ENCODE assay signal across 9 cellular contexts in the genomic region with DNA sequence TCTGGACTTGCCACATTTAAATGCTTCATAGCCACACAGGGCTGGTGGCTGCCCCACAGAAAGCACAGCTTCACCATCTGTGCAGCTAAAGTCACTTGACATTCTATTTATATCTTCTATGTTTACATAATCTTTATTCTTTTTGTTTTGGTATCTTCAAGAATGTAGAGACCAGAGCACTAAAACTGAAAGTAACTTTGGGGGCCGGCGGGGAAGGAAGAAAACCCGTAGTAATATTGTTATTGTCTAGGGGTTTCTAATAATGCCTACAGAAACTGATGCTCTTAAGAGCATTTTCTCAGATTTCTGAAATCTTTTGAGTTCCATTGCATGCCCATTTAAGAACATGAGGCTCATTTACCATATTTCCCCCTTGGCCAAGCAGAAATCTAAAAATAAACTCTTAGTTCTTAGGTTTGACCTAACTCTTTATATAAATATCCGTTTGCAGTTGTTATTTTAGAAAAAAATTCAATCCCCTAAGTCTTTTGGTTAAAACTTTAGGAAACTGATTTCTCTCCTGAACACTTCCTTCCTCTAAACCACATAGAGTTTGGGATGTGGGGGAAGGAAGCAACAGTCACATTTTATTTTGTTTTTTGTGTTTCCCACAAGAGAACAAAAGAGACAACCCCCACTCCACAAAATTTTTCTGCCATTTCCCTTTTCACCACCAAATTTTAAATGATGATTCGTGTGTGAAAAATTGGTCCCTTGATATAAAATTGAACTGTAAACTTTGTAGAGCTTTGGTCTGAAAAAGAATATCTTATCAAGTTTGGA.
DNase-seq lines count a peak whose midpoint lies in the region; ATAC-seq and TF ChIP-seq lines count a peak whose summit lies in the region.
"Had no signal": no experiment of that assay in that cellular context is flagged by ENCODE, and none has a peak within 500 bp of the region (broad histone marks: within the 10 kb centered on the region; RNA-seq: fewer than 3 reads in every experiment).

No MANE protein-coding gene starts in this region.

- peak overlapping the region; percentile 79 for H3K27ac Mint-ChIP-seq in chondrocyte (ENCODE audit: unreplicated experiment)
- H3K27ac Mint-ChIP-seq: activated naive CD4-positive, alpha-beta T cell treated with anti-CD3 and anti-CD28 coated beads, Interleukin-2, amount 50 U/mL, for 24 hours had no signal

- H3K9me3 ChIP-seq in spleen (no peaks in the 10 kb centered on the region), WERI-Rb-1 (ENCODE audit: severe bottlenecking) (no peaks in the 10 kb centered on the region)

- H3K36me3 Mint-ChIP-seq in chondrocyte (ENCODE audit: low read depth): no peaks in the 10 kb centered on the region
- H3K36me3 Mint-ChIP-seq: activated naive CD4-positive, alpha-beta T cell treated with anti-CD3 and anti-CD28 coated beads, Interleukin-2, amount 50 U/mL, for 24 hours had no signal

- peaks cover 0 to 19% (median 12%) of the 10 kb centered on the region in 6 donors for H3K4me1 ChIP-seq in spleen

- H3K27ac ChIP-seq in spleen (peak overlapping the region in 7 of 8 donors; percentile 23 to 74 (median 65)), WERI-Rb-1 (no peak overlapping the region)

- DNase-seq in AG08395 (ENCODE audit: low spot score): peak; percentile 6
- no peak for DNase-seq in chondrocyte (ENCODE audit: low spot score)
- no peak for DNase-seq in spleen
- DNase-seq in NCI-H2107 (lab: John Stamatoyannopoulos, UW): no peak
- DNase-seq in CD1c-positive myeloid dendritic cell (ENCODE audit: extremely low spot score): no peak
- no peak for DNase-seq in WERI-Rb-1

- peak overlapping the region; percentile 54 for H3K4me3 Mint-ChIP-seq in chondrocyte (ENCODE audit: unreplicated experiment)
- H3K4me3 Mint-ChIP-seq: activated naive CD4-positive, alpha-beta T cell treated with anti-CD3 and anti-CD28 coated beads, Interleukin-2, amount 50 U/mL, for 24 hours had no signal

- H3K36me3 ChIP-seq in spleen (no peaks in the 10 kb centered on the region), WERI-Rb-1 (no peaks in the 10 kb centered on the region)

- no peaks in the 10 kb centered on the region for H3K27me3 Mint-ChIP-seq in chondrocyte (ENCODE audit: low read depth)

- H3K4me3 ChIP-seq in spleen (peak overlapping the region in 6 of 8 donors; percentile 11 to 56 (median 16)), WERI-Rb-1 (ENCODE audit: low read depth, low read length) (no peak overlapping the region)

- no peak for TF ChIP-seq POLR2A in spleen (IDR thresholded peaks at IDR 0.05)

- peaks cover 21% of the 10 kb centered on the region for H3K4me1 Mint-ChIP-seq in chondrocyte (ENCODE audit: low read depth)
- H3K4me1 Mint-ChIP-seq: activated naive CD4-positive, alpha-beta T cell treated with anti-CD3 and anti-CD28 coated beads, Interleukin-2, amount 50 U/mL, for 24 hours had no signal

- WGBS in spleen, 5 donors: 6 to 9% (median 8%) methylated on average over 5 of the region's 5 CpGs

- H3K27me3 ChIP-seq in spleen (replicated peaks in 1 of 7) (no peaks in the 10 kb centered on the region), WERI-Rb-1 (ENCODE audit: insufficient read depth, low read depth, severe bottlenecking) (no peaks in the 10 kb centered on the region)

- TF ChIP-seq CTCF in chondrocyte (IDR thresholded peaks at IDR 0.05) (no peak), spleen (IDR thresholded peaks at IDR 0.05 in 8 of 11, conservative IDR thresholded peaks at IDR 0.05 in 3 of 11) (no peak), WERI-Rb-1 (IDR thresholded peaks at IDR 0.05; ENCODE audit: low read depth, low read length) (no peak)

- ATAC-seq in GM19395 (IDR thresholded peaks at IDR 0.05; ENCODE audit: unreplicated experiment): peak; percentile 99
- peak; percentile 99 for ATAC-seq in HG03342 (IDR thresholded peaks at IDR 0.05; ENCODE audit: unreplicated experiment)

- no peaks in the 10 kb centered on the region for H3K9me3 Mint-ChIP-seq in chondrocyte (ENCODE audit: low read depth)
- H3K9me3 Mint-ChIP-seq: activated naive CD4-positive, alpha-beta T cell treated with anti-CD3 and anti-CD28 coated beads, Interleukin-2, amount 50 U/mL, for 24 hours had no signal

- intact Hi-C loops in spleen (cut with DNase I; ENCODE audit: low total_unique reads): no loop called here
